1 cellular context compared by ENCODE assay signal in the genomic region with DNA sequence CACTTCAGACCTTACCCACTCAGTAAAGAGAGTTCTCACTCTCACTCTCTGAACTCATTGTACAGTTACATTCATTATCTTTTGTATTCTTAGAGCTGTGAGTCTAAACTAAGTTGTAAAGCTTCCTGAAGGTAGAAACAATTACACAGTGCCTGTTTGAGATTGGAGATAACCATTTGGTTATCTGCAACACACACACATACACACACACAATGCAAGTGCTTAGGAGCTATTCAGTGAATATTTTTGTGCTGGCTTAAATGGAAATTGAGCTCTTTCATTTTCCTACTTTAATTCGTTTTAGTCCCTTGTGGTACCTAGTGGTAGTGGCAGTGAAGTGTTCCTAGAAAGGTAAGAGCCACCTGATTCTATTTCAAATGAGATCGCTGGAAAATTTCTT.
TF ChIP-seq lines count a peak whose summit lies in the region.

No MANE protein-coding gene starts in this region.

TF ChIP-seq in WTC11, 78 proteins besides CTCF, POLR2A, EP300 and RAD21 (continued from another document):
- TF ChIP-seq, protein P1, sequence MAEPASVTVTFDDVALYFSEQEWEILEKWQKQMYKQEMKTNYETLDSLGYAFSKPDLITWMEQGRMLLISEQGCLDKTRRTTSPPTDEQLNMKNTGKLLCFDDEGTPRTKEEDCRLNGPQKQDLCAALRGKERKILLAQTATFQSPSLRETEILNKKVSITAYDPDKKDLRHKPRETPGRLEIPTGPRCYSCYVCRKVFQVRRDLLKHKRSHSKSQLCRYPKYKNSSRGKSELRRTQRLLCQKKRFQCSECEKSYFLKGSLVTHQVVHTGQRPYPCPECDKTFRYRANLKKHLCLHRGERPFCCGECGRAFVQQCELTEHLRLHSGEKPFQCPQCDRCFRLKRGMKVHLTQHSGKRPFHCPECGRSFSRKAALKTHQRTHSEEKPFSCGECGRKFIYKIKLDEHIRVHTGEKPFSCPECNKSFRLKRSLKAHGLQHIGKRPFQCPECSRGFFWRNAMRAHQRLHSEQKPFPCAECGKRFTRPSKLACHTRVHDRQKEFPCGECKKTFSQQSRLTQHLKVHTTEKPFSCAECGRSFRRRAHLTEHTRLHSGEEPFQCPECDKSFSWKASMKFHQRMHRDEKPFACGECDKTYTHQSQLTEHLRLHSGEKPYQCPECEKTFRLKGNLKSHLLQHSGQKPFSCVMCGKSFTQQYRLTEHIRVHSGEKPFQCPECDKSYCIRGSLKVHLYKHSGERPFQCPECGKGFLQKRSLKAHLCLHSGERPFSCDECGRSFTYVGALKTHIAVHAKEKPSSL (CRISPR knock-in tag; conservative IDR thresholded peaks at IDR 0.05): no peak
- TF ChIP-seq NR2C2 (CRISPR knock-in tag; IDR thresholded peaks at IDR 0.05) (no peak), MYBL2 (CRISPR knock-in tag; IDR thresholded peaks at IDR 0.05) (no peak), ZNF416 (CRISPR knock-in tag; IDR thresholded peaks at IDR 0.05) (no peak), KAT7 (CRISPR knock-in tag; IDR thresholded peaks at IDR 0.05; ENCODE audit: borderline replicate concordance) (no peak)
- TF ChIP-seq, protein P2, sequence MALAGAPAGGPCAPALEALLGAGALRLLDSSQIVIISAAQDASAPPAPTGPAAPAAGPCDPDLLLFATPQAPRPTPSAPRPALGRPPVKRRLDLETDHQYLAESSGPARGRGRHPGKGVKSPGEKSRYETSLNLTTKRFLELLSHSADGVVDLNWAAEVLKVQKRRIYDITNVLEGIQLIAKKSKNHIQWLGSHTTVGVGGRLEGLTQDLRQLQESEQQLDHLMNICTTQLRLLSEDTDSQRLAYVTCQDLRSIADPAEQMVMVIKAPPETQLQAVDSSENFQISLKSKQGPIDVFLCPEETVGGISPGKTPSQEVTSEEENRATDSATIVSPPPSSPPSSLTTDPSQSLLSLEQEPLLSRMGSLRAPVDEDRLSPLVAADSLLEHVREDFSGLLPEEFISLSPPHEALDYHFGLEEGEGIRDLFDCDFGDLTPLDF (CRISPR knock-in tag; IDR thresholded peaks at IDR 0.05): no peak
- TF ChIP-seq, protein P3, sequence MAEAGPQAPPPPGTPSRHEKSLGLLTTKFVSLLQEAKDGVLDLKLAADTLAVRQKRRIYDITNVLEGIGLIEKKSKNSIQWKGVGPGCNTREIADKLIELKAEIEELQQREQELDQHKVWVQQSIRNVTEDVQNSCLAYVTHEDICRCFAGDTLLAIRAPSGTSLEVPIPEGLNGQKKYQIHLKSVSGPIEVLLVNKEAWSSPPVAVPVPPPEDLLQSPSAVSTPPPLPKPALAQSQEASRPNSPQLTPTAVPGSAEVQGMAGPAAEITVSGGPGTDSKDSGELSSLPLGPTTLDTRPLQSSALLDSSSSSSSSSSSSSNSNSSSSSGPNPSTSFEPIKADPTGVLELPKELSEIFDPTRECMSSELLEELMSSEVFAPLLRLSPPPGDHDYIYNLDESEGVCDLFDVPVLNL (CRISPR knock-in tag; IDR thresholded peaks at IDR 0.05; ENCODE audit: borderline replicate concordance, low read depth): no peak
